In genomic region chr22:23913661-23914353, GRCh38 we compare ENCODE assay signal across 8 cellular contexts.
A peak's percentile ranks its signal among the peaks of the same experiment; 100 is the strongest.
DNase-seq lines count a peak whose midpoint lies in the region; ATAC-seq lines count a peak whose summit lies in the region.

No MANE protein-coding gene starts in this region.

- H4K20me1 ChIP-seq in BLaER1 treated with 17β-estradiol and CSF1 and Interleukin-3, amounts not matched to agents 10 nM and 100 nM: no peaks in the 10 kb centered on the region

- H3K27me3 ChIP-seq in BLaER1 treated with 17β-estradiol and CSF1 and Interleukin-3, amounts not matched to agents 10 nM and 100 nM: no peaks in the 10 kb centered on the region

- peak overlapping the region; percentile 59 to 75 (median 64) for H3K4me3 ChIP-seq in BLaER1 treated with 17β-estradiol and CSF1 and Interleukin-3, amounts not matched to agents 10 nM and 100 nM

- H3K9me3 ChIP-seq in BLaER1 treated with 17β-estradiol and CSF1 and Interleukin-3, amounts not matched to agents 10 nM and 100 nM (replicated peaks in 1 of 11): peaks cover 0 to 4% (median 0%) of the 10 kb centered on the region in 11 experiments; a peak in 1 of 22 replicates

- H3K9ac ChIP-seq in BLaER1 treated with 17β-estradiol and CSF1 and Interleukin-3, amounts not matched to agents 10 nM and 100 nM: peak overlapping the region; percentile 83 to 90 (median 85)

- H3K36me3 ChIP-seq in BLaER1 treated with 17β-estradiol and CSF1 and Interleukin-3, amounts not matched to agents 10 nM and 100 nM: no peaks in the 10 kb centered on the region

- DNase-seq in NCI-H526 treated with DMSO at 0.1 percent for 48 hours (lab: John Stamatoyannopoulos, UW) (peak; percentile 89), dedifferentiated amniotic fluid mesenchymal stem cell (ENCODE audit: extremely low spot score) (peak; percentile 99), left kidney (ENCODE audit: low read depth, low spot score) (peak; percentile 100)
- peak; percentile 99 for DNase-seq in activated CD4-positive, alpha-beta T cell treated with anti-CD3 and anti-CD28 coated beads, Interleukin-2, amount 50 U/mL, for 1 hour
- peak; percentile 100 for DNase-seq in stimulated activated CD4-positive, alpha-beta T cell treated with anti-CD3 and anti-CD28 coated beads, Interleukin-1b, Interleukin-23, amount 100 ng/mL, for 48 hours

- ATAC-seq in GM19351 (IDR thresholded peaks at IDR 0.05; ENCODE audit: unreplicated experiment) (peak; percentile 96), HG03520 (IDR thresholded peaks at IDR 0.05; ENCODE audit: unreplicated experiment) (peak; percentile 86)

- peak overlapping the region; percentile 80 to 91 (median 87) for H3K27ac ChIP-seq in BLaER1 treated with 17β-estradiol and CSF1 and Interleukin-3, amounts not matched to agents 10 nM and 100 nM

- H3K4me2 ChIP-seq in BLaER1 treated with 17β-estradiol and CSF1 and Interleukin-3, amounts not matched to agents 10 nM and 100 nM: peak overlapping the region; percentile 79 to 98 (median 92)

- peaks cover 22 to 41% (median 31%) of the 10 kb centered on the region in 10 experiments for H3K4me1 ChIP-seq in BLaER1 treated with 17β-estradiol and CSF1 and Interleukin-3, amounts not matched to agents 10 nM and 100 nM

Comparison
In these comparisons a context has a peak if more than half of its experiments do, and no peak if none do; other contexts are left out.
1. Peak in every context shown above with its lines: DNase-seq, ATAC-seq, H3K4me3 ChIP-seq and H3K27ac ChIP-seq.